In the genomic region with DNA sequence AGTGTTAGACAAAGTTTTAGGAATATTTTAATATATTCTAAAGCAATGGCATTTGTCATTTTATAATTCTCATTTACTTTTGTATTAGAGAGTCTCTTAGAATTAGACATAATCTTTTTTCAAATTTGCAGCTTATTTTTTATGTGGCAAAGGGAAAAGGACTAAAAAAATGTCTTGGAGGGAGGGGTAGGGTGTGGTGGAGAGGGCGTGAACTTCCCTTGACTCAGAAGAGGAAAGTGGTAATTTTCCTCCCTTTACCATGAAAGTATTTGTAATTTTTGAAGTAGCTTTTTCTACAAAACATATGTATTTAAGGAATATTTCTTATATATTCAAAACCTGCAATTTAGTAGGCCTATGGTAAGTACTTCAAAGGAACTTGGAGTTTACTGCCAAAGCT, we compare ENCODE assay signal across 2 cellular contexts.
TF ChIP-seq lines count a peak whose summit lies in the region.

No MANE protein-coding gene starts in this region.

TF ChIP-seq in GM12878, 131 proteins besides CTCF, POLR2A, EP300 and RAD21:
- no peak for TF ChIP-seq ATF7 (IDR thresholded peaks at IDR 0.05; ENCODE audit: low read depth)
- TF ChIP-seq, protein P1, sequence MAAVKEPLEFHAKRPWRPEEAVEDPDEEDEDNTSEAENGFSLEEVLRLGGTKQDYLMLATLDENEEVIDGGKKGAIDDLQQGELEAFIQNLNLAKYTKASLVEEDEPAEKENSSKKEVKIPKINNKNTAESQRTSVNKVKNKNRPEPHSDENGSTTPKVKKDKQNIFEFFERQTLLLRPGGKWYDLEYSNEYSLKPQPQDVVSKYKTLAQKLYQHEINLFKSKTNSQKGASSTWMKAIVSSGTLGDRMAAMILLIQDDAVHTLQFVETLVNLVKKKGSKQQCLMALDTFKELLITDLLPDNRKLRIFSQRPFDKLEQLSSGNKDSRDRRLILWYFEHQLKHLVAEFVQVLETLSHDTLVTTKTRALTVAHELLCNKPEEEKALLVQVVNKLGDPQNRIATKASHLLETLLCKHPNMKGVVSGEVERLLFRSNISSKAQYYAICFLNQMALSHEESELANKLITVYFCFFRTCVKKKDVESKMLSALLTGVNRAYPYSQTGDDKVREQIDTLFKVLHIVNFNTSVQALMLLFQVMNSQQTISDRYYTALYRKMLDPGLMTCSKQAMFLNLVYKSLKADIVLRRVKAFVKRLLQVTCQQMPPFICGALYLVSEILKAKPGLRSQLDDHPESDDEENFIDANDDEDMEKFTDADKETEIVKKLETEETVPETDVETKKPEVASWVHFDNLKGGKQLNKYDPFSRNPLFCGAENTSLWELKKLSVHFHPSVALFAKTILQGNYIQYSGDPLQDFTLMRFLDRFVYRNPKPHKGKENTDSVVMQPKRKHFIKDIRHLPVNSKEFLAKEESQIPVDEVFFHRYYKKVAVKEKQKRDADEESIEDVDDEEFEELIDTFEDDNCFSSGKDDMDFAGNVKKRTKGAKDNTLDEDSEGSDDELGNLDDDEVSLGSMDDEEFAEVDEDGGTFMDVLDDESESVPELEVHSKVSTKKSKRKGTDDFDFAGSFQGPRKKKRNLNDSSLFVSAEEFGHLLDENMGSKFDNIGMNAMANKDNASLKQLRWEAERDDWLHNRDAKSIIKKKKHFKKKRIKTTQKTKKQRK (IDR thresholded peaks at IDR 0.05; ENCODE audit: low read depth, low read length): no peak
- TF ChIP-seq WRNIP1 (IDR thresholded peaks at IDR 0.05; ENCODE audit: borderline replicate concordance, low read depth, low read length): no peak
- TF ChIP-seq ASH2L (IDR thresholded peaks at IDR 0.05; ENCODE audit: borderline replicate concordance, low read depth): no peak
- TF ChIP-seq SMC3 (IDR thresholded peaks at IDR 0.05; ENCODE audit: borderline replicate concordance, low read length): no peak
- TF ChIP-seq CBX3 (IDR thresholded peaks at IDR 0.05; ENCODE audit: borderline replicate concordance, low read depth): no peak
- TF ChIP-seq STAT3 (IDR thresholded peaks at IDR 0.05; ENCODE audit: low read depth, low read length): no peak

TF ChIP-seq in GM23338, 12 proteins besides CTCF, POLR2A, EP300 and RAD21:
- TF ChIP-seq EZH2phosphoT487 (IDR thresholded peaks at IDR 0.05; ENCODE audit: unreplicated experiment): no peak
- no peak for TF ChIP-seq JUNB (IDR thresholded peaks at IDR 0.05; ENCODE audit: unreplicated experiment)
- no peak for TF ChIP-seq POLR2AphosphoS5 (IDR thresholded peaks at IDR 0.05; ENCODE audit: low read depth)
- TF ChIP-seq, protein P2, sequence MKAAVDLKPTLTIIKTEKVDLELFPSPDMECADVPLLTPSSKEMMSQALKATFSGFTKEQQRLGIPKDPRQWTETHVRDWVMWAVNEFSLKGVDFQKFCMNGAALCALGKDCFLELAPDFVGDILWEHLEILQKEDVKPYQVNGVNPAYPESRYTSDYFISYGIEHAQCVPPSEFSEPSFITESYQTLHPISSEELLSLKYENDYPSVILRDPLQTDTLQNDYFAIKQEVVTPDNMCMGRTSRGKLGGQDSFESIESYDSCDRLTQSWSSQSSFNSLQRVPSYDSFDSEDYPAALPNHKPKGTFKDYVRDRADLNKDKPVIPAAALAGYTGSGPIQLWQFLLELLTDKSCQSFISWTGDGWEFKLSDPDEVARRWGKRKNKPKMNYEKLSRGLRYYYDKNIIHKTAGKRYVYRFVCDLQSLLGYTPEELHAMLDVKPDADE (IDR thresholded peaks at IDR 0.05): no peak
- TF ChIP-seq NANOG (IDR thresholded peaks at IDR 0.05; ENCODE audit: borderline replicate concordance): no peak
- TF ChIP-seq ZNF331 (CRISPR knock-in tag; IDR thresholded peaks at IDR 0.05; ENCODE audit: low read depth): no peak
- no peak for TF ChIP-seq STAT1 (IDR thresholded peaks at IDR 0.05; ENCODE audit: unreplicated experiment)
- TF ChIP-seq ZNF114 (CRISPR knock-in tag; IDR thresholded peaks at IDR 0.05): no peak
- TF ChIP-seq, protein P3, sequence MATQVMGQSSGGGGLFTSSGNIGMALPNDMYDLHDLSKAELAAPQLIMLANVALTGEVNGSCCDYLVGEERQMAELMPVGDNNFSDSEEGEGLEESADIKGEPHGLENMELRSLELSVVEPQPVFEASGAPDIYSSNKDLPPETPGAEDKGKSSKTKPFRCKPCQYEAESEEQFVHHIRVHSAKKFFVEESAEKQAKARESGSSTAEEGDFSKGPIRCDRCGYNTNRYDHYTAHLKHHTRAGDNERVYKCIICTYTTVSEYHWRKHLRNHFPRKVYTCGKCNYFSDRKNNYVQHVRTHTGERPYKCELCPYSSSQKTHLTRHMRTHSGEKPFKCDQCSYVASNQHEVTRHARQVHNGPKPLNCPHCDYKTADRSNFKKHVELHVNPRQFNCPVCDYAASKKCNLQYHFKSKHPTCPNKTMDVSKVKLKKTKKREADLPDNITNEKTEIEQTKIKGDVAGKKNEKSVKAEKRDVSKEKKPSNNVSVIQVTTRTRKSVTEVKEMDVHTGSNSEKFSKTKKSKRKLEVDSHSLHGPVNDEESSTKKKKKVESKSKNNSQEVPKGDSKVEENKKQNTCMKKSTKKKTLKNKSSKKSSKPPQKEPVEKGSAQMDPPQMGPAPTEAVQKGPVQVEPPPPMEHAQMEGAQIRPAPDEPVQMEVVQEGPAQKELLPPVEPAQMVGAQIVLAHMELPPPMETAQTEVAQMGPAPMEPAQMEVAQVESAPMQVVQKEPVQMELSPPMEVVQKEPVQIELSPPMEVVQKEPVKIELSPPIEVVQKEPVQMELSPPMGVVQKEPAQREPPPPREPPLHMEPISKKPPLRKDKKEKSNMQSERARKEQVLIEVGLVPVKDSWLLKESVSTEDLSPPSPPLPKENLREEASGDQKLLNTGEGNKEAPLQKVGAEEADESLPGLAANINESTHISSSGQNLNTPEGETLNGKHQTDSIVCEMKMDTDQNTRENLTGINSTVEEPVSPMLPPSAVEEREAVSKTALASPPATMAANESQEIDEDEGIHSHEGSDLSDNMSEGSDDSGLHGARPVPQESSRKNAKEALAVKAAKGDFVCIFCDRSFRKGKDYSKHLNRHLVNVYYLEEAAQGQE (IDR thresholded peaks at IDR 0.05; ENCODE audit: unreplicated experiment): no peak
- TF ChIP-seq CREB1 (CRISPR knock-in tag; IDR thresholded peaks at IDR 0.05; ENCODE audit: low read depth): no peak
